Comparison of ENCODE assay signal across 11 cellular contexts in the genomic region with DNA sequence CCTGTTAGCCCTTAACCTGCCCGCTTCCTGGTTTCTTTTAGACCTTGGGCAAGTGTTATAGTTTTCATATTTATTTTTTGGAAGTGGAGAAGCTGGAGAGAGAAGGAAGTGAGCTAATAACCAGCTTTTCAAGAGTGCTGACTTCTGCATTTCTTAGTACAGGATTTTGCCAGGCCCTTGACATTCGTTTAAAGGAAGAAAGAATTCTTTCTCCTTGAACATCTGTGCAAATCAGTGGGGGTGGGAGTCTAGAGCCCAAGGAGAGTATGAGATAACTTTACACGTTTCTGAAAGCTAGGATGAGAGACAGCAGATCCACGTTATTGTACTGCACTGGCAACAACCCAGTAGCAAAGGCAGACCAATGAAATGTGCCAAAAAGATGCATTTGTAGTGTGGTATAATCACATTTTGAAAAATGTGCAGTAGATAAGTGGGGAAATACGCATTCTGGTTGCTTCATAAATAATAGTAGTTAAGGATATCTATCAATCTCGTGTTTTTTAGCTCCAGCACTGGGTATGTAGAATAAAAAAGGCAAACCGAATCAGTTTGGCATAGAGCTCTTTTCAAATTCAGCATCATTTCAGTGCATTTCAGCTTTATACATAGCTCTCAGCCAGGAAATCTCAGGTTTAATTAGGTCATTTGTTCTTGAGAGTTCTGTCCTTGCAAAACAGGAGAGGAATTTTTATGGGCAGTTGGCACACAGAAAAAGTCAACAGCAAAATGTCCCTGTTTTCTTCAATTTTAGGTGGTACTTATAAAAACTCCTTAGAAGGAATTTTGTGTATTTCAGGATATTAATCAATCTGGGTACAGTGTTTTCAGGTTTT. TPM values are rescaled to one million over a fixed set of nuclear protein-coding genes. Genes with fewer than 3 reads are reported as not detected.
DNase-seq lines count a peak whose midpoint lies in the region; TF ChIP-seq lines count a peak whose summit lies in the region.
"Had no signal": no experiment of that assay in that cellular context is flagged by ENCODE, and none has a peak within 500 bp of the region (broad histone marks: within the 10 kb centered on the region; RNA-seq: fewer than 3 reads in every experiment).

No MANE protein-coding gene starts in this region.

- H3K27ac ChIP-seq in transverse colon: peak overlapping the region; percentile 60 to 77 (median 72)

- DNase-seq in OCI-M1 (lab: John Stamatoyannopoulos, UW): peak; percentile 14
- no peak for DNase-seq in endothelial cell (ENCODE audit: low spot score)
- DNase-seq in medulla oblongata (ENCODE audit: extremely low spot score): peak; percentile 26
- DNase-seq in transverse colon: no peak
- no peak for DNase-seq in islet precursor cell
- no peak for DNase-seq in NCI-H1092 treated with DMSO at 0.1 percent for 48 hours (lab: John Stamatoyannopoulos, UW)
- DNase-seq in activated CD4-positive, alpha-beta T cell treated with anti-CD3 and anti-CD28 coated beads, Interleukin-2, amount 10 ng/mL, durations not matched to agents 24 days and 14 days: no peak
- DNase-seq: activated naive CD8-positive, alpha-beta T cell treated with anti-CD3 and anti-CD28 coated beads, Interleukin-2, amount 10 ng/mL, durations not matched to agents 7 days and 5 days; NCI-H1048; T-helper 1 cell had no signal

- no peak for TF ChIP-seq EP300 in transverse colon (IDR thresholded peaks at IDR 0.05; ENCODE audit: low read depth)

- no peak overlapping the region for H3K4me3 ChIP-seq in transverse colon

- H3K27ac Mint-ChIP-seq in endothelial cell (ENCODE audit: unreplicated experiment): peak overlapping the region; percentile 68
- H3K27ac Mint-ChIP-seq in activated CD4-positive, alpha-beta T cell treated with anti-CD3 and anti-CD28 coated beads, Interleukin-2, amount 10 ng/mL, durations not matched to agents 24 days and 14 days: no peak overlapping the region
- H3K27ac Mint-ChIP-seq: activated naive CD8-positive, alpha-beta T cell treated with anti-CD3 and anti-CD28 coated beads, Interleukin-2, amount 10 ng/mL, durations not matched to agents 7 days and 5 days had no signal

- H3K27me3 ChIP-seq in transverse colon: no peaks in the 10 kb centered on the region

- H3K4me3 Mint-ChIP-seq in endothelial cell (ENCODE audit: unreplicated experiment): no peak overlapping the region
- no peak overlapping the region for H3K4me3 Mint-ChIP-seq in activated CD4-positive, alpha-beta T cell treated with anti-CD3 and anti-CD28 coated beads, Interleukin-2, amount 10 ng/mL, durations not matched to agents 24 days and 14 days
- H3K4me3 Mint-ChIP-seq: activated naive CD8-positive, alpha-beta T cell treated with anti-CD3 and anti-CD28 coated beads, Interleukin-2, amount 10 ng/mL, durations not matched to agents 7 days and 5 days had no signal

- H3K27me3 Mint-ChIP-seq in endothelial cell (ENCODE audit: unreplicated experiment): peaks cover 2% of the 10 kb centered on the region
- peaks cover 6% of the 10 kb centered on the region for H3K27me3 Mint-ChIP-seq in activated CD4-positive, alpha-beta T cell treated with anti-CD3 and anti-CD28 coated beads, Interleukin-2, amount 10 ng/mL, durations not matched to agents 24 days and 14 days

- WGBS in transverse colon (ENCODE audit: low coverage in 1 of 2), 2 donors: 42 to 43% methylated on average over 7 of the region's 7 CpGs

- H3K4me1 ChIP-seq in transverse colon: peaks cover 12 to 40% (median 29%) of the 10 kb centered on the region in 4 donors

- peaks cover 4% of the 10 kb centered on the region for H3K36me3 Mint-ChIP-seq in endothelial cell (ENCODE audit: low read depth, unreplicated experiment)
- no peaks in the 10 kb centered on the region for H3K36me3 Mint-ChIP-seq in activated CD4-positive, alpha-beta T cell treated with anti-CD3 and anti-CD28 coated beads, Interleukin-2, amount 10 ng/mL, durations not matched to agents 24 days and 14 days (ENCODE audit: low read depth)
- H3K36me3 Mint-ChIP-seq: activated naive CD8-positive, alpha-beta T cell treated with anti-CD3 and anti-CD28 coated beads, Interleukin-2, amount 10 ng/mL, durations not matched to agents 7 days and 5 days had no signal

- in situ Hi-C loops in transverse colon (cut with MboI; ENCODE audit: low pct_ligation_motif_present in 1 of 4, low pct_unique_long_range_greater_than_20kb in 1 of 4, low sequenced_read_pairs in 3 of 4): no loop called here

- no peaks in the 10 kb centered on the region for H3K36me3 ChIP-seq in transverse colon

- no peaks in the 10 kb centered on the region for H3K9me3 ChIP-seq in transverse colon

- H3K4me1 Mint-ChIP-seq in endothelial cell (ENCODE audit: unreplicated experiment): peaks cover 51% of the 10 kb centered on the region
- no peaks in the 10 kb centered on the region for H3K4me1 Mint-ChIP-seq in activated CD4-positive, alpha-beta T cell treated with anti-CD3 and anti-CD28 coated beads, Interleukin-2, amount 10 ng/mL, durations not matched to agents 24 days and 14 days
- H3K4me1 Mint-ChIP-seq: activated naive CD8-positive, alpha-beta T cell treated with anti-CD3 and anti-CD28 coated beads, Interleukin-2, amount 10 ng/mL, durations not matched to agents 7 days and 5 days had no signal

- H3K9me3 Mint-ChIP-seq in endothelial cell (ENCODE audit: unreplicated experiment): no peaks in the 10 kb centered on the region
- no peaks in the 10 kb centered on the region for H3K9me3 Mint-ChIP-seq in activated CD4-positive, alpha-beta T cell treated with anti-CD3 and anti-CD28 coated beads, Interleukin-2, amount 10 ng/mL, durations not matched to agents 24 days and 14 days
- H3K9me3 Mint-ChIP-seq: activated naive CD8-positive, alpha-beta T cell treated with anti-CD3 and anti-CD28 coated beads, Interleukin-2, amount 10 ng/mL, durations not matched to agents 7 days and 5 days had no signal

- intact Hi-C loops in transverse colon (cut with DNase I; ENCODE audit: low total_unique reads): no loop called here
- intact Hi-C loops in activated CD4-positive, alpha-beta T cell treated with anti-CD3 and anti-CD28 coated beads, Interleukin-2, amount 10 ng/mL, durations not matched to agents 24 days and 14 days (cut with micrococcal nuclease): no loop called here

- no peak for TF ChIP-seq CTCF in endothelial cell (IDR thresholded peaks at IDR 0.05; ENCODE audit: unreplicated experiment)
- TF ChIP-seq CTCF in transverse colon (IDR thresholded peaks at IDR 0.05): no peak

- TF ChIP-seq POLR2A in transverse colon (IDR thresholded peaks at IDR 0.05): no peak

RNA-seq across cellular contexts. Expression of a gene that starts 4.3 kb away (rescaled TPM):
- total RNA-seq in endothelial cell (ENCODE audit: unreplicated experiment) (not detected), transverse colon (not detected)
- not detected in 2 replicates for total RNA-seq in activated CD4-positive, alpha-beta T cell treated with anti-CD3 and anti-CD28 coated beads, Interleukin-2, amount 10 ng/mL, durations not matched to agents 24 days and 14 days
- total RNA-seq: activated naive CD8-positive, alpha-beta T cell treated with anti-CD3 and anti-CD28 coated beads, Interleukin-2, amount 10 ng/mL, durations not matched to agents 7 days and 5 days; kidney epithelial cell had no signal

RNA-seq across cellular contexts. Expression of a gene that starts 29.9 kb away (rescaled TPM):
- total RNA-seq in endothelial cell (ENCODE audit: unreplicated experiment) (167 TPM), transverse colon (10 to 100 TPM; 32.8 to 41.8 (median 38.3) TPM)
- total RNA-seq in activated CD4-positive, alpha-beta T cell treated with anti-CD3 and anti-CD28 coated beads, Interleukin-2, amount 10 ng/mL, durations not matched to agents 24 days and 14 days: 0.28 and 0.37 TPM in 2 replicates

Comparison
In these comparisons a context has a peak if more than half of its experiments do, and no peak if none do; other contexts are left out.
1. DNase-seq: peak in OCI-M1 (single experiment) and medulla oblongata (single experiment); none in endothelial cell (single experiment), transverse colon (single experiment), islet precursor cell (single experiment), NCI-H1092 treated with DMSO at 0.1 percent for 48 hours (single experiment) and activated CD4-positive, alpha-beta T cell treated with anti-CD3 and anti-CD28 coated beads, Interleukin-2, amount 10 ng/mL, durations not matched to agents 24 days and 14 days (single experiment).
2. RNA of a gene that starts 29.9 kb away (total RNA-seq): 167 TPM in endothelial cell (single experiment) and 32.8 to 41.8 TPM in transverse colon; 0.28 to 0.37 TPM in activated CD4-positive, alpha-beta T cell treated with anti-CD3 and anti-CD28 coated beads, Interleukin-2, amount 10 ng/mL, durations not matched to agents 24 days and 14 days; every median in the first group is over 10 times any median in the second.